8 cellular contexts compared by ENCODE assay signal in genomic region chr11:62602141-62603071, GRCh38. TPM values are rescaled to one million over a fixed set of nuclear protein-coding genes. Genes with fewer than 3 reads are reported as not detected.
DNase-seq lines count a peak whose midpoint lies in the region; ATAC-seq and TF ChIP-seq lines count a peak whose summit lies in the region.

No MANE protein-coding gene starts in this region.

- peaks cover 26 to 34% of the 10 kb centered on the region in 2 donors for H3K4me1 ChIP-seq in adrenal gland (replicated peaks in 1 of 2)

- no peak for TF ChIP-seq POLR2A in adrenal gland (IDR thresholded peaks at IDR 0.05)

- no peak for ATAC-seq in stimulated activated naive CD8-positive, alpha-beta T cell treated with anti-CD3 and anti-CD28 coated beads, Interleukin-15, Interleukin-2, amounts not matched to agents 100 U/mL and 50 U/mL, for 24 hours
- ATAC-seq in omental fat pad (ENCODE audit: low FRiP score) = peak; percentile 53
- no peak for ATAC-seq in GM18520 (IDR thresholded peaks at IDR 0.05; ENCODE audit: unreplicated experiment)
- ATAC-seq in HG02840 (IDR thresholded peaks at IDR 0.05; ENCODE audit: low FRiP score, unreplicated experiment) = no peak

- H3K27me3 Mint-ChIP-seq in stimulated activated naive CD8-positive, alpha-beta T cell treated with anti-CD3 and anti-CD28 coated beads, Interleukin-15, Interleukin-2, amounts not matched to agents 100 ng/mL and 50 ng/mL, for 24 hours = no peaks in the 10 kb centered on the region

- peak overlapping the region in 4 of 5 donors; percentile 51 to 98 (median 93) for H3K27ac ChIP-seq in adrenal gland

- H3K4me3 Mint-ChIP-seq in stimulated activated naive CD8-positive, alpha-beta T cell treated with anti-CD3 and anti-CD28 coated beads, Interleukin-15, Interleukin-2, amounts not matched to agents 100 ng/mL and 50 ng/mL, for 24 hours = peak overlapping the region; percentile 99

- 0 to 38% (median 12%) methylated on average over 4 to 96 of the region's 96 CpGs for WGBS in adrenal gland, 4 donors

- peaks cover 0 to 35% of the 10 kb centered on the region in 2 donors for H3K36me3 ChIP-seq in adrenal gland (replicated peaks in 1 of 2)

- no peak for DNase-seq in stimulated activated naive CD8-positive, alpha-beta T cell treated with anti-CD3 and anti-CD28 coated beads, Interleukin-15, Interleukin-2, amounts not matched to agents 100 U/mL and 50 U/mL, for 24 hours
- peak; percentile 72 for DNase-seq in NCI-H345 (lab: John Stamatoyannopoulos, UW)
- DNase-seq in adrenal gland = peak; percentile 69 to 87 (median 84)
- peak; percentile 81 for DNase-seq in cardiac septum (ENCODE audit: low spot score)
- no peak for DNase-seq in omental fat pad (ENCODE audit: low spot score)

- TF ChIP-seq CTCF in adrenal gland (IDR thresholded peaks at IDR 0.05) (peak in 1 of 6 experiments; percentile 18), omental fat pad (IDR thresholded peaks at IDR 0.05) (no peak)

- no peaks in the 10 kb centered on the region for H3K9me3 Mint-ChIP-seq in stimulated activated naive CD8-positive, alpha-beta T cell treated with anti-CD3 and anti-CD28 coated beads, Interleukin-15, Interleukin-2, amounts not matched to agents 100 ng/mL and 50 ng/mL, for 24 hours

- intact Hi-C loops in adrenal gland (cut with DNase I) (no loop called here), cardiac septum (cut with DNase I) (no loop called here)

- H3K4me1 Mint-ChIP-seq in stimulated activated naive CD8-positive, alpha-beta T cell treated with anti-CD3 and anti-CD28 coated beads, Interleukin-15, Interleukin-2, amounts not matched to agents 100 ng/mL and 50 ng/mL, for 24 hours (ENCODE audit: low read depth) = peaks cover 48% of the 10 kb centered on the region

- H3K4me3 ChIP-seq in adrenal gland = peak overlapping the region in 3 of 4 donors; percentile 9 to 99 (median 63)

- H3K27me3 ChIP-seq in adrenal gland = no peaks in the 10 kb centered on the region

- H3K9me3 ChIP-seq in adrenal gland (replicated peaks in 1 of 3) = no peaks in the 10 kb centered on the region

- H3K36me3 Mint-ChIP-seq in stimulated activated naive CD8-positive, alpha-beta T cell treated with anti-CD3 and anti-CD28 coated beads, Interleukin-15, Interleukin-2, amounts not matched to agents 100 ng/mL and 50 ng/mL, for 24 hours (ENCODE audit: low read depth) = peaks cover 72% of the 10 kb centered on the region

- peak overlapping the region; percentile 93 for H3K27ac Mint-ChIP-seq in stimulated activated naive CD8-positive, alpha-beta T cell treated with anti-CD3 and anti-CD28 coated beads, Interleukin-15, Interleukin-2, amounts not matched to agents 100 ng/mL and 50 ng/mL, for 24 hours

RNA-seq across cellular contexts. Expression of gene MTA2, which starts 0.7 kb away (rescaled TPM):
- total RNA-seq in adrenal gland = 10 to 100 TPM; 66.9 to 97.3 (median 74.3) TPM
- polyA plus RNA-seq in adrenal gland = 10 to 100 TPM; 66.5 to 82.4 (median 73.5) TPM
- 36.8 TPM for total RNA-seq in cardiac septum
- 100 to 1,000 TPM in 2 of 4 donors, 10 to 100 TPM in 2; 77.1 to 172 (median 89.6) TPM for total RNA-seq in omental fat pad

RNA-seq across cellular contexts. Expression of gene EML3, which starts 10.2 kb away (rescaled TPM):
- total RNA-seq in adrenal gland (10 to 100 TPM; 14.2 to 97.9 (median 36.3) TPM), cardiac septum (29.6 TPM), omental fat pad (10 to 100 TPM; 40.7 to 68.6 (median 52.0) TPM)
- polyA plus RNA-seq in adrenal gland = 100 to 1,000 TPM in 2 of 3 donors, 1 to 10 TPM in 1; 9.7 to 198 (median 139) TPM

RNA-seq across cellular contexts. Expression of gene ROM1, which starts 10.7 kb away (rescaled TPM):
- total RNA-seq in adrenal gland (10 to 100 TPM in 3 of 8 donors, 1 to 10 TPM in 5; 1.6 to 22.3 (median 4.8) TPM), cardiac septum (6.0 TPM), omental fat pad (10 to 100 TPM in 3 of 4 donors, 1 to 10 TPM in 1; 7.9 to 12.7 (median 11.4) TPM)
- 10 to 100 TPM in 2 of 3 donors, 1 to 10 TPM in 1; 5.1 to 11.3 (median 11.1) TPM for polyA plus RNA-seq in adrenal gland

RNA-seq across cellular contexts. Expression of gene TUT1, which starts 11.1 kb away (rescaled TPM):
- 10 to 100 TPM in 7 of 8 donors, 1 to 10 TPM in 1; 7.0 to 32.4 (median 15.5) TPM for total RNA-seq in adrenal gland
- 10 to 100 TPM in 2 of 3 donors, 1 to 10 TPM in 1; 9.4 to 67.6 (median 34.0) TPM for polyA plus RNA-seq in adrenal gland
- total RNA-seq in cardiac septum = 11.7 TPM
- total RNA-seq in omental fat pad = 10 to 100 TPM in 3 of 4 donors, 1 to 10 TPM in 1; 7.9 to 11.0 (median 10.5) TPM

RNA-seq across cellular contexts. Expression of gene B3GAT3, which starts 19.4 kb away (rescaled TPM):
- 10 to 100 TPM; 25.3 to 56.6 (median 33.9) TPM for total RNA-seq in adrenal gland
- 10 to 100 TPM in 2 of 3 donors, 1 to 10 TPM in 1; 5.9 to 83.3 (median 60.6) TPM for polyA plus RNA-seq in adrenal gland
- 16.0 TPM for total RNA-seq in cardiac septum
- 10 to 100 TPM; 18.8 to 40.7 (median 23.2) TPM for total RNA-seq in omental fat pad

Comparison
In these comparisons a context has a peak if more than half of its experiments do, and no peak if none do; other contexts are left out.
1. DNase-seq: peak in NCI-H345 (single experiment), adrenal gland (7 of 7) and cardiac septum (single experiment); none in stimulated activated naive CD8-positive, alpha-beta T cell treated with anti-CD3 and anti-CD28 coated beads, Interleukin-15, Interleukin-2, amounts not matched to agents 100 U/mL and 50 U/mL, for 24 hours (single experiment) and omental fat pad (single experiment).